8 cellular contexts compared by ENCODE assay signal in the genomic region with DNA sequence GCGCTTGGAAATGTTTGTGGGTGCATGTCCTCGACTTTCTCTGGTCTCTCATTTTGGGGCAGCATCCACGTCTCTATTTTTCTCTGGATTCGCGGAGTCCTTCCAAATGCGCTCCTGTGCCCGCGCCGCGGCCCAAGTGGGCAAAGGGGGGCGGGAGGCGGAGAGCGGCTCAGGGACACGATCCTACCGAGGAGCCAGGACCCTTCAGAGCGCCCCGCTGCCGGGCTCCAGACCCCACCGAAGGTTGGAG. TPM values are rescaled to one million over a fixed set of nuclear protein-coding genes. Genes with fewer than 3 reads are reported as not detected.
DNase-seq lines count a peak whose midpoint lies in the region; ATAC-seq and TF ChIP-seq lines count a peak whose summit lies in the region.

No MANE protein-coding gene starts in this region.

- H3K4me1 ChIP-seq in rectal smooth muscle tissue (ENCODE audit: control insufficient read depth, insufficient read depth, low read length) = no peaks in the 10 kb centered on the region

- no peak for TF ChIP-seq CTCF in GM06990 (IDR thresholded peaks at IDR 0.05; ENCODE audit: insufficient read depth, low read length, poor library complexity, severe bottlenecking)
- no peak for TF ChIP-seq CTCF in glutamatergic neuron (IDR thresholded peaks at IDR 0.05; ENCODE audit: partially characterized antibody, unreplicated experiment)

- no peak overlapping the region for H3K27ac Mint-ChIP-seq in activated T-cell treated with anti-CD3 and anti-CD28 coated beads, Interleukin-2, amount 50 U/mL, for 24 hours
- H3K27ac Mint-ChIP-seq in glutamatergic neuron (ENCODE audit: unreplicated experiment) = no peak overlapping the region

- ATAC-seq in GM19467 (IDR thresholded peaks at IDR 0.05; ENCODE audit: unreplicated experiment) = no peak

- no peaks in the 10 kb centered on the region for H3K36me3 Mint-ChIP-seq in activated T-cell treated with anti-CD3 and anti-CD28 coated beads, Interleukin-2, amount 50 U/mL, for 24 hours (ENCODE audit: low read depth)
- H3K36me3 Mint-ChIP-seq in glutamatergic neuron (ENCODE audit: unreplicated experiment) = no peaks in the 10 kb centered on the region

- in situ Hi-C loops in G401 (cut with HindIII; ENCODE audit: low sequenced_read_pairs) = no loop called here

- H3K9ac ChIP-seq in rectal smooth muscle tissue (ENCODE audit: low read length) = peak overlapping the region; percentile 49

- H3K4me3 ChIP-seq in GM06990 (replicated peaks; ENCODE audit: low read depth, low read length) = no peak overlapping the region; the same call in 1 of the 2 replicates
- H3K4me3 ChIP-seq in rectal smooth muscle tissue (ENCODE audit: low read length) = peak overlapping the region; percentile 90

- H3K36me3 ChIP-seq in GM06990 (ENCODE audit: control insufficient read depth, insufficient read depth, low read length) (no peaks in the 10 kb centered on the region), rectal smooth muscle tissue (ENCODE audit: control insufficient read depth, insufficient read depth, low read length) (no peaks in the 10 kb centered on the region)

- H3K4me3 Mint-ChIP-seq in activated T-cell treated with anti-CD3 and anti-CD28 coated beads, Interleukin-2, amount 50 U/mL, for 24 hours = peak overlapping the region; percentile 81
- H3K4me3 Mint-ChIP-seq in glutamatergic neuron (ENCODE audit: unreplicated experiment) = peak overlapping the region; percentile 84

- H3K27ac ChIP-seq in rectal smooth muscle tissue (ENCODE audit: low read depth, low read length) = peak overlapping the region; percentile 65

- no peaks in the 10 kb centered on the region for H3K9me3 Mint-ChIP-seq in activated T-cell treated with anti-CD3 and anti-CD28 coated beads, Interleukin-2, amount 50 U/mL, for 24 hours
- peaks cover 3% of the 10 kb centered on the region for H3K9me3 Mint-ChIP-seq in glutamatergic neuron (ENCODE audit: unreplicated experiment)

- H3K27me3 ChIP-seq in GM06990 (replicated peaks; ENCODE audit: control insufficient read depth, insufficient read depth, low read length) (peaks cover 7% of the 10 kb centered on the region; the same call in 1 of the 2 replicates), rectal smooth muscle tissue (ENCODE audit: control insufficient read depth, insufficient read depth, low read length) (no peaks in the 10 kb centered on the region)

- peaks cover 26% of the 10 kb centered on the region for H3K4me1 Mint-ChIP-seq in activated T-cell treated with anti-CD3 and anti-CD28 coated beads, Interleukin-2, amount 50 U/mL, for 24 hours (ENCODE audit: low read depth)
- H3K4me1 Mint-ChIP-seq in glutamatergic neuron (ENCODE audit: low read depth, unreplicated experiment) = peaks cover 9% of the 10 kb centered on the region

- DNase-seq in GM06990 (ENCODE audit: extremely low read depth, insufficient read length) = peak; percentile 20
- DNase-seq in activated T-cell treated with anti-CD3 and anti-CD28 coated beads, Interleukin-2, amount 50 U/mL, for 24 hours = no peak
- DNase-seq in glutamatergic neuron = no peak
- DNase-seq in COR-L47 (lab: John Stamatoyannopoulos, UW) = no peak
- DNase-seq in NCI-H2029 treated with DMSO at 0.1 percent for 48 hours (lab: John Stamatoyannopoulos, UW) = no peak
- DNase-seq in G401 (ENCODE audit: low spot score) = no peak

- peaks cover 65% of the 10 kb centered on the region for H3K27me3 Mint-ChIP-seq in activated T-cell treated with anti-CD3 and anti-CD28 coated beads, Interleukin-2, amount 50 U/mL, for 24 hours
- H3K27me3 Mint-ChIP-seq in glutamatergic neuron (ENCODE audit: unreplicated experiment) = peaks cover 36% of the 10 kb centered on the region

RNA-seq across cellular contexts. Expression of gene EPAS1, which starts 1.0 kb away (rescaled TPM):
- not detected for total RNA-seq in glutamatergic neuron (ENCODE audit: unreplicated experiment)
- total RNA-seq in G401 (2014; rRNA removed; shearing (Covaris generic)) = 0.03 TPM in 1 of 2 replicates, not detected in the other
